1 cellular context compared by ENCODE assay signal in the genomic region with DNA sequence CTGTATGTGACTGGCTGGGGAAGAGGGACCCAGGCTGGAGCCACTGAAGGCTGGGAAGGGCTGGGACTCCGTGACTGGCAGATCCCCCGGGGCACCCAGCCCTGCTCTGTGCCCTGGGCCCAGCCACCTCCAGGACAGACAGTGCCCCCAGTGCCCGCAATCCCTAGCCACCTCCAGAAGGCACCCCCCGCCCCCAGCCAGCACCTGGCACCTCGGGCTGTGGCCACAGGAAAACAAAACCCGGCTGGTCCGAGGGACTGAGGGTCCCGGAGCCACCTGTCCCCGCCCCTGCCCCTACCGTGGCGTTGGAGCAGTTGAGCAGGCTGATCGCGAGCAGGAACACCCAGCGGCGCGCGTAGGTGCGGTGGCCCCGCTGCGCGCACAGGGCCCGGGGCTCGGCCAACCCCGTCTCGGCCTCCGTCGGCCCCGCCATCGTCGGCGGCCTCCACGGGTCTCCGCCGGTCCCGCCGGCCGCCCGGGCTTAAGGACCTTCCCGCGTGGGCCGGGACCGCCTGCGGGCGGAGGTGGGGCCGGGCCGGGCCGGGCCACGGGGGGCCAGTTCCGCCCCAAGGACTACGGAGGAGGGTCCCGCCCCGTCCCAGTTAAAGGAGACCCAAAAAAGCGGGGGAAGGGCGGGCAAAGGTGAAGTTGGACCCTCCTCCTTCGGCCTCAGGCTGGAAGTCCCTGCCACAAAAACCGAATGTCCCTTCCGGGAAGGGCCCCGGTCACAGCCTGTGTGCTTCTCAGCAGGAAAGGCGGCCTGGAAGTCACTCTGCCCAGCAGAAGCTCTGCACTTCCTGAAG.
TF ChIP-seq lines count a peak whose summit lies in the region.

A gene (minus strand): TSS at position 457 of the 803 bp plus-strand sequence. CDS start 24 bp downstream, at position 433.

TF ChIP-seq in GM12878, 131 proteins besides CTCF, POLR2A, EP300 and RAD21:
- TF ChIP-seq MXI1 (IDR thresholded peaks at IDR 0.05; ENCODE audit: low read depth, low read length) (no peak), ATF7 (IDR thresholded peaks at IDR 0.05; ENCODE audit: low read depth) (no peak), RCOR1 (conservative IDR thresholded peaks at IDR 0.05; ENCODE audit: low read depth, low read length) (no peak), SP1 (IDR thresholded peaks at IDR 0.05; ENCODE audit: low read depth, low read length) (no peak), SMARCA5 (IDR thresholded peaks at IDR 0.05) (no peak), SREBF2 (IDR thresholded peaks at IDR 0.05; ENCODE audit: low read length) (no peak)
- TF ChIP-seq, protein P1, sequence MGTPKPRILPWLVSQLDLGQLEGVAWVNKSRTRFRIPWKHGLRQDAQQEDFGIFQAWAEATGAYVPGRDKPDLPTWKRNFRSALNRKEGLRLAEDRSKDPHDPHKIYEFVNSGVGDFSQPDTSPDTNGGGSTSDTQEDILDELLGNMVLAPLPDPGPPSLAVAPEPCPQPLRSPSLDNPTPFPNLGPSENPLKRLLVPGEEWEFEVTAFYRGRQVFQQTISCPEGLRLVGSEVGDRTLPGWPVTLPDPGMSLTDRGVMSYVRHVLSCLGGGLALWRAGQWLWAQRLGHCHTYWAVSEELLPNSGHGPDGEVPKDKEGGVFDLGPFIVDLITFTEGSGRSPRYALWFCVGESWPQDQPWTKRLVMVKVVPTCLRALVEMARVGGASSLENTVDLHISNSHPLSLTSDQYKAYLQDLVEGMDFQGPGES (IDR thresholded peaks at IDR 0.05) = no peak
